Comparison of ENCODE assay signal across 7 cellular contexts in the genomic region with DNA sequence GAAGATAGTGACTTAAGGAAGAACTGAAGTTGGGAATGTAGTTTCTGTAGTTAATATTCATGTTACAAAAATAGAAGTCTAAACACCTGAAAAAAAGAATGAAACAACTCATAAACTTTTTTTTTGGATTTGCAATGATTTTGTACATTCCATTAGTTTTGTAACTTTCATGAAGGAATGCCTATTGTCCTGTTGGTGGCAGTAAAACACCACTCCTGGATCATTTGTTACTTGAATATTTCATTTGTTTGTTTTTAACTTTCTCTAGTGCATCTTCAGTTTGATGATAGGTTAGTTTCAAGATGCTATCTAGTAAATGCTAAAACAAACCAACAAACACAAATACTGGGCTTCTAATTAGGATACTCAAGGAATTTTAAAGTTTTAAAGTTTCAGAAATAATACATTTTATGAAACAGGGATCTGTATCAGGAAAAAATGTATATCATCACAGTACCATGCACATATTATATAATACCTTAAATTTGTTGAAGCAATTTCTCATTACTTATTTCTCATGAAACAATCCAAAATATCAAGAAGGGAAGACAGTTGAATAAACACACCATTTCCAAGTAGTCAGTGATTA.
DNase-seq lines count a peak whose midpoint lies in the region; ATAC-seq and TF ChIP-seq lines count a peak whose summit lies in the region.

No MANE protein-coding gene starts in this region.

- no peak overlapping the region for H4K91ac ChIP-seq in neuronal stem cell (ENCODE audit: low read depth, low read length, poor library complexity)

- no peak overlapping the region for H3K18ac ChIP-seq in neuronal stem cell (ENCODE audit: low read length)

- no peak overlapping the region for H4K8ac ChIP-seq in neuronal stem cell (ENCODE audit: low read depth, low read length)

- peak; percentile 31 to 80 (median 62) for TF ChIP-seq CTCF in esophagus squamous epithelium (IDR thresholded peaks at IDR 0.05)

- no peak overlapping the region for H3K9ac ChIP-seq in neuronal stem cell (ENCODE audit: low read depth, low read length, poor library complexity)

- no peak overlapping the region for H3K23ac ChIP-seq in neuronal stem cell (ENCODE audit: low read depth, low read length, poor library complexity)

- no peaks in the 10 kb centered on the region for H3K36me3 ChIP-seq in esophagus squamous epithelium
- H3K36me3 ChIP-seq in neuronal stem cell (replicated peaks in 1 of 2; ENCODE audit: control insufficient read depth in 2 of 2, insufficient read depth in 2 of 2, low read length in 2 of 2) = no peaks in the 10 kb centered on the region
- no peaks in the 10 kb centered on the region for H3K36me3 ChIP-seq in MG63

- H3K27me3 ChIP-seq in esophagus squamous epithelium (no peaks in the 10 kb centered on the region), neuronal stem cell (ENCODE audit: control insufficient read depth in 3 of 3, insufficient read depth in 3 of 3, low read depth in 1 of 3, low read length in 3 of 3) (no peaks in the 10 kb centered on the region), MG63 (no peaks in the 10 kb centered on the region)

- in situ Hi-C loops in SK-MEL-5 (cut with HindIII; ENCODE audit: low pct_unique_long_range_greater_than_20kb, low sequenced_read_pairs) = no loop called here

- H3K9me3 ChIP-seq in esophagus squamous epithelium = no peaks in the 10 kb centered on the region
- no peaks in the 10 kb centered on the region for H3K9me3 ChIP-seq in neuronal stem cell (replicated peaks in 1 of 2; ENCODE audit: control insufficient read depth in 2 of 2, insufficient read depth in 1 of 2, low read depth in 1 of 2, low read length in 2 of 2)
- no peaks in the 10 kb centered on the region for H3K9me3 ChIP-seq in MG63

- no peak overlapping the region for H3K4me2 ChIP-seq in neuronal stem cell (ENCODE audit: insufficient read depth, low read length, poor library complexity, severe bottlenecking)

- peak; percentile 4 for DNase-seq in GDM1 (lab: John Stamatoyannopoulos, UW)
- DNase-seq in LoVo (ENCODE audit: low spot score) = peak; percentile 49
- peak; percentile 70 for DNase-seq in SK-MEL-5 (ENCODE audit: low read depth, low spot score)
- no peak for DNase-seq in esophagus squamous epithelium (lab: John Stamatoyannopoulos, UW)
- peak; percentile 18 for DNase-seq in neuronal stem cell (ENCODE audit: low spot score)
- no peak for DNase-seq in MG63

- H3K14ac ChIP-seq in neuronal stem cell (ENCODE audit: low read length) = no peak overlapping the region

- H3K27ac ChIP-seq in esophagus squamous epithelium (no peak overlapping the region), neuronal stem cell (replicated peaks; ENCODE audit: low read length) (no peak overlapping the region)

- no peak for ATAC-seq in HG03520 (IDR thresholded peaks at IDR 0.05; ENCODE audit: unreplicated experiment)

- intact Hi-C loops in esophagus squamous epithelium (cut with DNase I) = loop anchor here (10.0 kb wide), 1 partner anchor 215 kb away; no protein-coding TSS in a partner anchor

- H3K4me3 ChIP-seq in esophagus squamous epithelium (no peak overlapping the region), neuronal stem cell (ENCODE audit: low read length in 2 of 2) (no peak overlapping the region), MG63 (no peak overlapping the region)

- H3K4ac ChIP-seq in neuronal stem cell (ENCODE audit: low read length) = no peak overlapping the region

- no peak overlapping the region for H2BK15ac ChIP-seq in neuronal stem cell (ENCODE audit: low read length)

- peak overlapping the region; percentile 62 for H2AFZ ChIP-seq in neuronal stem cell (ENCODE audit: low read length)

- no peak overlapping the region for H2BK5ac ChIP-seq in neuronal stem cell (ENCODE audit: low read length)

- no peak overlapping the region for H2BK12ac ChIP-seq in neuronal stem cell (ENCODE audit: low read length)

- no peak overlapping the region for H2AK5ac ChIP-seq in neuronal stem cell (ENCODE audit: low read depth, low read length)

- no peak for TF ChIP-seq POLR2A in esophagus squamous epithelium (IDR thresholded peaks at IDR 0.05)

- no peaks in the 10 kb centered on the region for H3K79me1 ChIP-seq in neuronal stem cell (ENCODE audit: low read depth, low read length)

- H2BK120ac ChIP-seq in neuronal stem cell (ENCODE audit: low read depth, low read length) = no peak overlapping the region

- no peaks in the 10 kb centered on the region for H3K4me1 ChIP-seq in esophagus squamous epithelium
- H3K4me1 ChIP-seq in neuronal stem cell (ENCODE audit: control insufficient read depth in 2 of 2, insufficient read depth in 1 of 2, low read depth in 1 of 2, low read length in 2 of 2) = no peaks in the 10 kb centered on the region

Comparison
In these comparisons a context has a peak if more than half of its experiments do, and no peak if none do; other contexts are left out.
1. DNase-seq: peak in GDM1 (single experiment), LoVo (single experiment), SK-MEL-5 (single experiment) and neuronal stem cell (single experiment); none in esophagus squamous epithelium (single experiment) and MG63 (single experiment).